10 cellular contexts compared by ENCODE assay signal in the genomic region with DNA sequence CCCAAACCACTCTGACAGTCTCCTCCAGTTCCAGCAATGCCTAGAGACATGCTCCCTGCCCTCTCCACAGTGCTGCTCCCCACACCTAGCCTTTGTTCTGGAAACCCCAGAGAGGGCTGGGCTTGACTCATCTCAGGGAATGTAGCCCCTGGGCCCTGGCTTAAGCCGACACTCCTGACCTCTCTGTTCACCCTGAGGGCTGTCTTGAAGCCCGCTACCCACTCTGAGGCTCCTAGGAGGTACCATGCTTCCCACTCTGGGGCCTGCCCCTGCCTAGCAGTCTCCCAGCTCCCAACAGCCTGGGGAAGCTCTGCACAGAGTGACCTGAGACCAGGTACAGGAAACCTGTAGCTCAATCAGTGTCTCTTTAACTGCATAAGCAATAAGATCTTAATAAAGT. TPM values are rescaled to one million over a fixed set of nuclear protein-coding genes. Genes with fewer than 3 reads are reported as not detected.
DNase-seq lines count a peak whose midpoint lies in the region; ATAC-seq and TF ChIP-seq lines count a peak whose summit lies in the region.
"Had no signal": no experiment of that assay in that cellular context is flagged by ENCODE, and none has a peak within 500 bp of the region (broad histone marks: within the 10 kb centered on the region; RNA-seq: fewer than 3 reads in every experiment).

No MANE protein-coding gene starts in this region.

- H3K27ac Mint-ChIP-seq in CD14-positive monocyte = peak overlapping the region; percentile 94 to 98 (median 98)

- peaks cover 37 to 61% of the 10 kb centered on the region in 2 donors for H3K36me3 Mint-ChIP-seq in CD14-positive monocyte

- H3K36me3 ChIP-seq in OCI-LY1 (ENCODE audit: insufficient read depth, low read length) = peaks cover 33% of the 10 kb centered on the region
- no peaks in the 10 kb centered on the region for H3K36me3 ChIP-seq in prostate gland
- H3K36me3 ChIP-seq in MG63 = peaks cover 43% of the 10 kb centered on the region

- no peak overlapping the region for H3K9ac ChIP-seq in OCI-LY1 (ENCODE audit: low read length)

- no peak for TF ChIP-seq CTCF in CD14-positive monocyte (IDR thresholded peaks at IDR 0.05)
- TF ChIP-seq CTCF in OCI-LY1 (IDR thresholded peaks at IDR 0.05; ENCODE audit: low read length) = no peak
- no peak for TF ChIP-seq CTCF in dorsolateral prefrontal cortex (IDR thresholded peaks at IDR 0.05 in 54 of 56, conservative IDR thresholded peaks at IDR 0.05 in 2 of 56; ENCODE audit: low read depth in 1 of 56, partially characterized antibody in 56 of 56)
- no peak for TF ChIP-seq CTCF in prostate gland (IDR thresholded peaks at IDR 0.05)

- no peak for DNase-seq in CD14-positive monocyte (ENCODE audit: low spot score)
- DNase-seq in dorsolateral prefrontal cortex = no peak
- no peak for DNase-seq in prostate gland (ENCODE audit: low spot score)
- DNase-seq in EL = no peak
- no peak for DNase-seq in cerebellar cortex (ENCODE audit: low spot score)
- no peak for DNase-seq in MG63
- DNase-seq: hypothalamus had no signal

- H2AFZ ChIP-seq in OCI-LY1 (ENCODE audit: low read length) = no peak overlapping the region

- no peaks in the 10 kb centered on the region for H3K27me3 ChIP-seq in OCI-LY1 (ENCODE audit: insufficient read depth, low read length)
- H3K27me3 ChIP-seq in dorsolateral prefrontal cortex = no peaks in the 10 kb centered on the region
- H3K27me3 ChIP-seq in prostate gland (replicated peaks; ENCODE audit: insufficient read depth) = no peaks in the 10 kb centered on the region
- no peaks in the 10 kb centered on the region for H3K27me3 ChIP-seq in MG63

- H3F3A ChIP-seq in OCI-LY1 (ENCODE audit: insufficient read depth, low read length) = no peaks in the 10 kb centered on the region

- H4K20me1 ChIP-seq in OCI-LY1 (ENCODE audit: insufficient read depth, low read length) = no peaks in the 10 kb centered on the region

- H3K4me1 ChIP-seq in OCI-LY1 (ENCODE audit: insufficient read depth, low read length, severe bottlenecking) (peaks cover 28% of the 10 kb centered on the region), prostate gland (replicated peaks) (peaks cover 6% of the 10 kb centered on the region)

- peaks cover 0 to 2% (median 0%) of the 10 kb centered on the region in 7 donors for H3K9me3 Mint-ChIP-seq in CD14-positive monocyte

- H3K27ac ChIP-seq in OCI-LY1 (ENCODE audit: low read depth, low read length, poor library complexity, severe bottlenecking) = no peak overlapping the region
- peak overlapping the region in 51 of 59 donors; percentile 7 to 90 (median 74) for H3K27ac ChIP-seq in dorsolateral prefrontal cortex
- H3K27ac ChIP-seq in prostate gland = peak overlapping the region; percentile 45 to 60

- peak overlapping the region in 1 of 2 donors; percentile 67 for H3K4me3 Mint-ChIP-seq in CD14-positive monocyte

- WGBS in prostate gland = 100% methylated on average over 2 of the region's 2 CpGs

- H3K4me2 ChIP-seq in OCI-LY1 (ENCODE audit: low read length) = 0 out of 2 replicates have a peak overlapping the region, but pooled peaks have one; percentile 11

- no peak overlapping the region for H3K4me3 ChIP-seq in OCI-LY1 (ENCODE audit: low read depth, low read length, poor library complexity, severe bottlenecking)
- H3K4me3 ChIP-seq in dorsolateral prefrontal cortex = peak overlapping the region in 3 of 59 donors; percentile 1 to 30 (median 19)
- no peak overlapping the region for H3K4me3 ChIP-seq in prostate gland
- H3K4me3 ChIP-seq in MG63 = no peak overlapping the region
- H3K4me3 ChIP-seq: SK-N-MC had no signal

- H3K4me1 Mint-ChIP-seq in CD14-positive monocyte = peaks cover 54% of the 10 kb centered on the region

- TF ChIP-seq POLR2A in prostate gland (IDR thresholded peaks at IDR 0.05) = no peak

- no peaks in the 10 kb centered on the region for H3K9me2 ChIP-seq in OCI-LY1 (ENCODE audit: low read depth, low read length)

- H3K79me2 ChIP-seq in OCI-LY1 (ENCODE audit: insufficient read depth, low read length) = no peaks in the 10 kb centered on the region

- intact Hi-C loops in CD14-positive monocyte (cut with micrococcal nuclease) = loop anchor here in 1 of 2 donors (10.0 kb wide), 1 partner anchor 146 kb away; no protein-coding TSS in a partner anchor
- intact Hi-C loops in dorsolateral prefrontal cortex (cut with DNase I) = loop anchor here in 1 of 2 donors (5.0 kb wide), 1 partner anchor 124 kb away; a partner anchor contains a TSS
- intact Hi-C loops in prostate gland (cut with DNase I) = no loop called here

- ATAC-seq in HG02938 (IDR thresholded peaks at IDR 0.05; ENCODE audit: unreplicated experiment) = no peak

- H3K9me3 ChIP-seq in OCI-LY1 (ENCODE audit: low read length) (no peaks in the 10 kb centered on the region), prostate gland (no peaks in the 10 kb centered on the region), MG63 (no peaks in the 10 kb centered on the region)

- H3K27me3 Mint-ChIP-seq in CD14-positive monocyte (ENCODE audit: low read depth in 3 of 3) = peaks cover 0 to 2% (median 2%) of the 10 kb centered on the region in 3 donors

RNA-seq across cellular contexts. Expression of a gene that starts 4.0 kb away (rescaled TPM):
- polyA plus RNA-seq in CD14-positive monocyte = 10 to 100 TPM; 44.0 to 67.1 TPM
- 10 to 100 TPM; 23.5 to 50.7 (median 34.7) TPM for total RNA-seq in dorsolateral prefrontal cortex
- total RNA-seq in prostate gland = 100 to 1,000 TPM in 1 of 2 donors, 10 to 100 TPM in 1; 61.8 to 107 TPM
- 21.7 and 24.8 TPM in 2 replicates for total RNA-seq in MG63 (2014; rRNA removed; shearing (Covaris generic); ENCODE audit: low replicate concordance)

RNA-seq across cellular contexts. Expression of a gene that starts 4.3 kb away (rescaled TPM):
- polyA plus RNA-seq in CD14-positive monocyte = 1 to 10 TPM; 4.9 to 7.4 TPM
- total RNA-seq in dorsolateral prefrontal cortex (10 to 100 TPM; 34.6 to 98.7 (median 58.4) TPM), prostate gland (10 to 100 TPM; 23.7 to 70.7 TPM)
- total RNA-seq in MG63 (2014; rRNA removed; shearing (Covaris generic); ENCODE audit: low replicate concordance) = 7.2 and 12.5 TPM in 2 replicates

RNA-seq across cellular contexts. Expression of a gene that starts 11.4 kb away (rescaled TPM):
- polyA plus RNA-seq in CD14-positive monocyte = 10 to 100 TPM; 72.4 to 80.8 TPM
- total RNA-seq in dorsolateral prefrontal cortex (10 to 100 TPM; 22.4 to 42.3 (median 30.2) TPM), prostate gland (10 to 100 TPM; 31.6 to 33.6 TPM)
- 62.1 and 92.9 TPM in 2 replicates for total RNA-seq in MG63 (2014; rRNA removed; shearing (Covaris generic); ENCODE audit: low replicate concordance)

RNA-seq across cellular contexts. Expression of a gene that starts 21.2 kb away (rescaled TPM):
- polyA plus RNA-seq in CD14-positive monocyte = 10 to 100 TPM; 41.9 to 46.0 TPM
- 10 to 100 TPM in 13 of 120 experiments, 1 to 10 TPM in 107; 1.2 to 16.5 (median 5.9) TPM for total RNA-seq in dorsolateral prefrontal cortex
- 10 to 100 TPM; 28.3 to 41.4 TPM for total RNA-seq in prostate gland
- 4.0 and 4.5 TPM in 2 replicates for total RNA-seq in MG63 (2014; rRNA removed; shearing (Covaris generic); ENCODE audit: low replicate concordance)
